In genomic region chr3:169390310-169390731, GRCh38 we compare ENCODE assay signal across 9 cellular contexts.
DNase-seq lines count a peak whose midpoint lies in the region; ATAC-seq and TF ChIP-seq lines count a peak whose summit lies in the region.
"Had no signal": no experiment of that assay in that cellular context is flagged by ENCODE, and none has a peak within 500 bp of the region (broad histone marks: within the 10 kb centered on the region; RNA-seq: fewer than 3 reads in every experiment).

No MANE protein-coding gene starts in this region.

- H3K4me2 ChIP-seq in mammary epithelial cell (ENCODE audit: insufficient read depth, low read depth, low read length) = no peak overlapping the region

- no peak overlapping the region for H2AFZ ChIP-seq in mammary epithelial cell (ENCODE audit: low read depth, low read length)

- H3K27me3 Mint-ChIP-seq in effector memory CD8-positive, alpha-beta T cell = no peaks in the 10 kb centered on the region

- in situ Hi-C loops in mammary epithelial cell (cut with MboI; ENCODE audit: low sequenced_read_pairs in 2 of 2) = no loop called here

- dilution Hi-C loops in mammary epithelial cell (cut with HindIII; ENCODE audit: low sequenced_read_pairs) = no loop called here

- no peak overlapping the region for H3K9ac ChIP-seq in mammary epithelial cell (ENCODE audit: insufficient read depth, low read length)

- H3K4me1 Mint-ChIP-seq in effector memory CD8-positive, alpha-beta T cell (ENCODE audit: low read depth in 2 of 2) = no peaks in the 10 kb centered on the region
- H3K4me1 Mint-ChIP-seq: CD8-positive, alpha-beta memory T cell had no signal

- no peaks in the 10 kb centered on the region for H3K36me3 Mint-ChIP-seq in effector memory CD8-positive, alpha-beta T cell (ENCODE audit: insufficient read depth)
- H3K36me3 Mint-ChIP-seq: CD8-positive, alpha-beta memory T cell had no signal

- TF ChIP-seq CTCF in left ventricle myocardium inferior (IDR thresholded peaks at IDR 0.05; ENCODE audit: borderline replicate concordance) (no peak), mammary epithelial cell (conservative IDR thresholded peaks at IDR 0.05 in 1 of 2, IDR thresholded peaks at IDR 0.05 in 1 of 2; ENCODE audit: extremely low read depth in 1 of 2, insufficient read depth in 1 of 2, low read depth in 1 of 2, low read length in 2 of 2) (peak; percentile 18 to 57), dorsolateral prefrontal cortex (IDR thresholded peaks at IDR 0.05 in 54 of 56, conservative IDR thresholded peaks at IDR 0.05 in 2 of 56; ENCODE audit: low read depth in 1 of 56, partially characterized antibody in 56 of 56) (peak in 2 of 56 donors; percentile 6 to 12)

- H3K27ac ChIP-seq in left ventricle myocardium inferior (replicated peaks) (peak overlapping the region; percentile 87), mammary epithelial cell (ENCODE audit: insufficient read depth, low read depth, low read length) (no peak overlapping the region), dorsolateral prefrontal cortex (no peak overlapping the region)

- intact Hi-C loops in left ventricle myocardium inferior (cut with micrococcal nuclease) (loop anchor here (10.0 kb wide), 1 partner anchor 236 kb away; no protein-coding TSS in a partner anchor), left ventricle myocardium superior (cut with micrococcal nuclease) (no loop called here), mammary epithelial cell (cut with micrococcal nuclease) (loop anchor here (1.0 to 5.0 kb wide), 3 partner anchors 117 to 241 kb away; no protein-coding TSS in a partner anchor), dorsolateral prefrontal cortex (cut with DNase I) (no loop called here)

- H3K36me3 ChIP-seq in left ventricle myocardium inferior = no peaks in the 10 kb centered on the region
- no peaks in the 10 kb centered on the region for H3K36me3 ChIP-seq in mammary epithelial cell (ENCODE audit: insufficient read depth, low read length)

- H3K27ac Mint-ChIP-seq in effector memory CD8-positive, alpha-beta T cell = no peak overlapping the region

- no TSS peak for BruUV-seq in mammary epithelial cell (replicated peaks; lab: Mats Ljungman, UMichigan)

- H3K79me2 ChIP-seq in mammary epithelial cell (ENCODE audit: insufficient read depth, low read length) = no peaks in the 10 kb centered on the region

- H3K27me3 ChIP-seq in left ventricle myocardium inferior (ENCODE audit: low read depth) (no peaks in the 10 kb centered on the region), mammary epithelial cell (ENCODE audit: insufficient read depth, low read length) (no peaks in the 10 kb centered on the region), dorsolateral prefrontal cortex (peaks cover 0 to 16% (median 0%) of the 10 kb centered on the region in 45 donors)

- CTCF ChIA-PET in mammary epithelial cell (lab: Charles Lee; ENCODE audit: low non-redundant PET) = interaction anchor here (0.6 to 1.0 kb wide), 7 partner anchors 28 to 340 kb away, joined by 3 to 6 read pairs (median 3); no protein-coding TSS in a partner anchor

- no peaks in the 10 kb centered on the region for H3K9me3 ChIP-seq in left ventricle myocardium inferior (replicated peaks)
- H3K9me3 ChIP-seq in mammary epithelial cell (replicated peaks; ENCODE audit: insufficient read depth, low read length) = no peaks in the 10 kb centered on the region

- H4K20me1 ChIP-seq in mammary epithelial cell (ENCODE audit: insufficient read depth, low read length) = no peaks in the 10 kb centered on the region

- 10% methylated on average over 1 of the region's 1 CpG for WGBS in mammary epithelial cell (ENCODE audit: low coverage, missing lambda C conversion rate)

- H3K4me1 ChIP-seq in left ventricle myocardium inferior (peaks cover 31% of the 10 kb centered on the region), mammary epithelial cell (ENCODE audit: insufficient read depth, low read length) (no peaks in the 10 kb centered on the region)

- H3K4me3 Mint-ChIP-seq in effector memory CD8-positive, alpha-beta T cell = no peak overlapping the region
- H3K4me3 Mint-ChIP-seq: CD8-positive, alpha-beta memory T cell had no signal

- no peaks in the 10 kb centered on the region for H3K9me3 Mint-ChIP-seq in effector memory CD8-positive, alpha-beta T cell

- H3K4me3 ChIP-seq in left ventricle myocardium inferior (no peak overlapping the region), mammary epithelial cell (replicated peaks in 1 of 3; ENCODE audit: insufficient read depth in 1 of 3, low read depth in 2 of 3, low read length in 3 of 3) (no peak overlapping the region), dorsolateral prefrontal cortex (no peak overlapping the region)

- no peak for DNase-seq in left ventricle myocardium inferior
- no peak for DNase-seq in left ventricle myocardium superior
- DNase-seq in mammary epithelial cell = peak; percentile 49
- no peak for DNase-seq in DMS114 treated with DMSO at 0.1 percent for 48 hours (lab: John Stamatoyannopoulos, UW; ENCODE audit: unreplicated experiment)
- DNase-seq in DMS79 treated with DMSO at 0.1 percent for 48 hours (lab: John Stamatoyannopoulos, UW) = no peak
- DNase-seq in effector memory CD8-positive, alpha-beta T cell = no peak
- no peak for DNase-seq in dorsolateral prefrontal cortex
- DNase-seq: CD8-positive, alpha-beta memory T cell had no signal

- ATAC-seq in left ventricle myocardium superior (no peak), HG03442 (IDR thresholded peaks at IDR 0.05; ENCODE audit: unreplicated experiment) (peak; percentile 92)
- no peak for ATAC-seq in effector memory CD8-positive, alpha-beta T cell (replicated peaks)

Comparison
In these comparisons a context has a peak if more than half of its experiments do, and no peak if none do; other contexts are left out.
1. intact Hi-C loops: an anchor here in left ventricle myocardium inferior (10.0 kb wide) and mammary epithelial cell (1.0 to 5.0 kb wide); none called in left ventricle myocardium superior and dorsolateral prefrontal cortex.